In the genomic region with DNA sequence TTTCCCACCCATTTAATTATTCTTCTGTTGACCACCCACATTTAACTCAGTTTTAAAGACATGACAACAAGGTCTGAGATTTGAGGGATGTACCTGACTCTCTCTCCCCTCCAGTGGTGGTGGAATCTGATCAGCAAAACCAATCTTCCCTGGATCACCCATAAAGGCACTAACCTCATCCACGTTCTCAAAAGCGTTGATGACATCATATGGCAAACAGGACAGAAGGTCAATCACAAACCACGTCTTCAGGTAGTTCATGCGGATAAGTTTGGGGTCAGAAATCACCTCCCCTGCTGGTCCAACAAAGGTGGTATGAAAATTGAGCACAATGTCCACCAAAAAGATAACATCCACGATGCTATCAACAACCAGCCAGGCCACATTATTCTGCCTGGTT, we compare ENCODE assay signal across 40 cellular contexts.
"Had no signal": no experiment of that assay in that cellular context is flagged by ENCODE, and none has a peak within 500 bp of the region (broad histone marks: within the 10 kb centered on the region; RNA-seq: fewer than 3 reads in every experiment).

No MANE protein-coding gene starts in this region.

- DNase-seq: activated effector memory CD4-positive, alpha-beta T cell treated with anti-CD3 and anti-CD28 coated beads, Interleukin-2, amount 50 U/mL, for 16 hours; activated effector memory CD4-positive, alpha-beta T cell treated with Interleukin-2 at 50 U/mL for 16 hours; activated gamma-delta T cell; activated gamma-delta T cell treated with Interleukin-2 at 50 U/mL for 16 hours; activated naive CD4-positive, alpha-beta T cell; activated naive CD4-positive, alpha-beta T cell treated with anti-CD3 and anti-CD28 coated beads for 36 hours; activated naive CD4-positive, alpha-beta T cell treated with anti-CD3 and anti-CD28 coated beads, Interleukin-2, amount 10 ng/mL, durations not matched to agents 7 days and 5 days; activated naive CD4-positive, alpha-beta T cell treated with anti-CD3 and anti-CD28 coated beads, Interleukin-2, amount 50 U/mL, for 16 hours; activated naive CD4-positive, alpha-beta T cell treated with Interleukin-2 at 50 U/mL for 16 hours; activated naive CD8-positive, alpha-beta T cell treated with anti-CD3 and anti-CD28 coated beads for 36 hours; activated naive CD8-positive, alpha-beta T cell treated with anti-CD3 and anti-CD28 coated beads, Interleukin-2, amount 10 ng/mL, durations not matched to agents 7 days and 5 days; activated naive CD8-positive, alpha-beta T cell treated with anti-CD3 and anti-CD28 coated beads, Interleukin-2, amount 50 U/mL, for 24 hours; activated T-cell treated with anti-CD3 and anti-CD28 coated beads, Interleukin-2, amount 50 U/mL, for 1 hour; activated T-cell treated with anti-CD3 and anti-CD28 coated beads, Interleukin-2, amount 50 U/mL, for 24 hours; activated T-cell treated with anti-CD3 and anti-CD28 coated beads, Interleukin-2, amount 50 U/mL, for 4 hours; activated T-cell treated with anti-CD3 and anti-CD28 coated beads, Interleukin-2, amount 50 U/mL, for 48 hours; activated T-cell treated with anti-CD3 and anti-CD28 coated beads, Interleukin-2, amount 50 U/mL, for 72 hours; adrenal gland; amniotic stem cell; amygdala; anterior cingulate cortex; aorta; body of pancreas; brain microvascular endothelial cell; caudate nucleus; central memory CD4-positive, alpha-beta T cell; cerebellar nuclear complex had no signal

- H3K4me1 Mint-ChIP-seq: activated naive CD4-positive, alpha-beta T cell treated with anti-CD3 and anti-CD28 coated beads, Interleukin-2, amount 10 ng/mL, durations not matched to agents 7 days and 5 days; activated naive CD4-positive, alpha-beta T cell treated with anti-CD3 and anti-CD28 coated beads, Interleukin-2, amount 50 U/mL, for 24 hours; activated naive CD8-positive, alpha-beta T cell treated with anti-CD3 and anti-CD28 coated beads for 36 hours; activated naive CD8-positive, alpha-beta T cell treated with anti-CD3 and anti-CD28 coated beads, Interleukin-2, amount 10 ng/mL, durations not matched to agents 7 days and 5 days; activated naive CD8-positive, alpha-beta T cell treated with anti-CD3 and anti-CD28 coated beads, Interleukin-2, amount 50 U/mL, for 24 hours; activated T-helper 17 cell treated with anti-CD3 and anti-CD28 coated beads, Interleukin-2, amount 50 U/mL, for 72 hours; central memory CD8-positive, alpha-beta T cell had no signal

- H3K36me3 ChIP-seq: adrenal gland, ascending aorta, brain microvascular endothelial cell, breast epithelium, cardiac muscle cell had no signal

- H3K27me3 ChIP-seq: adrenal gland, ascending aorta, body of pancreas, brain microvascular endothelial cell, breast epithelium, cardiac muscle cell had no signal

- H3K4me1 ChIP-seq: adrenal gland, ascending aorta, body of pancreas, breast epithelium had no signal

- ATAC-seq: activated naive CD4-positive, alpha-beta T cell treated with anti-CD3 and anti-CD28 coated beads, Interleukin-2, amount 50 U/mL, for 72 hours; activated naive CD8-positive, alpha-beta T cell treated with anti-CD3 and anti-CD28 coated beads, Interleukin-2, amount 50 U/mL, for 24 hours; activated T-cell treated with anti-CD3 and anti-CD28 coated beads, Interleukin-2, amount 50 U/mL, for 4 hours; activated T-cell treated with anti-CD3 and anti-CD28 coated beads, Interleukin-2, amount 50 U/mL, for 72 hours; activated T-helper 17 cell treated with anti-CD3 and anti-CD28 coated beads, Interleukin-2, amount 50 U/mL, for 72 hours; body of pancreas had no signal

- H3K4me3 Mint-ChIP-seq: activated naive CD4-positive, alpha-beta T cell treated with anti-CD3 and anti-CD28 coated beads for 36 hours; activated naive CD4-positive, alpha-beta T cell treated with anti-CD3 and anti-CD28 coated beads, Interleukin-2, amount 10 ng/mL, durations not matched to agents 7 days and 5 days; activated naive CD4-positive, alpha-beta T cell treated with anti-CD3 and anti-CD28 coated beads, Interleukin-2, amount 50 U/mL, for 24 hours; activated naive CD8-positive, alpha-beta T cell; activated naive CD8-positive, alpha-beta T cell treated with anti-CD3 and anti-CD28 coated beads for 36 hours; activated naive CD8-positive, alpha-beta T cell treated with anti-CD3 and anti-CD28 coated beads, Interleukin-2, amount 10 ng/mL, durations not matched to agents 7 days and 5 days; activated naive CD8-positive, alpha-beta T cell treated with anti-CD3 and anti-CD28 coated beads, Interleukin-2, amount 50 U/mL, for 24 hours; activated T-cell treated with anti-CD3 and anti-CD28 coated beads, Interleukin-2, amount 50 U/mL, for 24 hours; activated T-cell treated with anti-CD3 and anti-CD28 coated beads, Interleukin-2, amount 50 U/mL, for 4 hours; activated T-cell treated with anti-CD3 and anti-CD28 coated beads, Interleukin-2, amount 50 U/mL, for 72 hours; activated T-helper 1 cell treated with anti-CD3 and anti-CD28 coated beads, Interleukin-12 subunit alpha, Interleukin-12 subunit beta, Interleukin-2, Interleukin-4 antibody, amounts not matched to agents 30 ng/mL and 10 ng/mL and 1 ng/mL, durations not matched to agents 14 hours and 24 hours and 36 hours; activated T-helper 17 cell treated with anti-CD3 and anti-CD28 coated beads, Interleukin-2, amount 50 U/mL, for 72 hours; brain; central memory CD8-positive, alpha-beta T cell had no signal

- FAIRE-seq: astrocyte, bronchial epithelial cell had no signal

- H3K27me3 Mint-ChIP-seq: activated naive CD4-positive, alpha-beta T cell treated with anti-CD3 and anti-CD28 coated beads, Interleukin-2, amount 10 ng/mL, durations not matched to agents 7 days and 5 days; activated naive CD8-positive, alpha-beta T cell treated with anti-CD3 and anti-CD28 coated beads, Interleukin-2, amount 10 ng/mL, durations not matched to agents 7 days and 5 days; brain had no signal

- H3K4me3 ChIP-seq: adrenal gland, ascending aorta, body of pancreas, breast epithelium, cardiac muscle cell had no signal

- H3K36me3 Mint-ChIP-seq: activated naive CD4-positive, alpha-beta T cell treated with anti-CD3 and anti-CD28 coated beads, Interleukin-2, amount 10 ng/mL, durations not matched to agents 7 days and 5 days; activated naive CD4-positive, alpha-beta T cell treated with anti-CD3 and anti-CD28 coated beads, Interleukin-2, amount 50 U/mL, for 24 hours; activated naive CD4-positive, alpha-beta T cell treated with anti-CD3 and anti-CD28 coated beads, Interleukin-2, amount 50 U/mL, for 72 hours; activated naive CD8-positive, alpha-beta T cell; activated naive CD8-positive, alpha-beta T cell treated with anti-CD3 and anti-CD28 coated beads for 36 hours; activated naive CD8-positive, alpha-beta T cell treated with anti-CD3 and anti-CD28 coated beads, Interleukin-2, amount 10 ng/mL, durations not matched to agents 7 days and 5 days had no signal

- H3K27ac ChIP-seq: adrenal gland, ascending aorta, body of pancreas, brain microvascular endothelial cell, breast epithelium, cardiac muscle cell had no signal

- H3K9me3 ChIP-seq: adrenal gland, ascending aorta, body of pancreas, breast epithelium had no signal

- H3K27ac Mint-ChIP-seq: activated naive CD4-positive, alpha-beta T cell treated with anti-CD3 and anti-CD28 coated beads for 36 hours; activated naive CD4-positive, alpha-beta T cell treated with anti-CD3 and anti-CD28 coated beads, Interleukin-2, amount 10 ng/mL, durations not matched to agents 7 days and 5 days; activated naive CD4-positive, alpha-beta T cell treated with anti-CD3 and anti-CD28 coated beads, Interleukin-2, amount 50 U/mL, for 24 hours; activated naive CD4-positive, alpha-beta T cell treated with anti-CD3 and anti-CD28 coated beads, Interleukin-2, amount 50 U/mL, for 72 hours; activated naive CD8-positive, alpha-beta T cell; activated naive CD8-positive, alpha-beta T cell treated with anti-CD3 and anti-CD28 coated beads for 36 hours; activated naive CD8-positive, alpha-beta T cell treated with anti-CD3 and anti-CD28 coated beads, Interleukin-2, amount 10 ng/mL, durations not matched to agents 7 days and 5 days; activated naive CD8-positive, alpha-beta T cell treated with anti-CD3 and anti-CD28 coated beads, Interleukin-2, amount 50 U/mL, for 24 hours; activated T-cell treated with anti-CD3 and anti-CD28 coated beads, Interleukin-2, amount 50 U/mL, for 24 hours; activated T-cell treated with anti-CD3 and anti-CD28 coated beads, Interleukin-2, amount 50 U/mL, for 72 hours; activated T-helper 1 cell treated with anti-CD3 and anti-CD28 coated beads, Interleukin-12 subunit alpha, Interleukin-12 subunit beta, Interleukin-2, Interleukin-4 antibody, amounts not matched to agents 30 ng/mL and 10 ng/mL and 1 ng/mL, durations not matched to agents 14 hours and 24 hours and 36 hours; activated T-helper 17 cell treated with anti-CD3 and anti-CD28 coated beads, Interleukin-2, amount 50 U/mL, for 72 hours; activated T-helper 2 cell treated with anti-CD3 and anti-CD28 coated beads, Interferon-gamma antibody, Interleukin-2, Interleukin-4, amounts not matched to agents 10 μg/mL and 5 μg/mL and 100 μg/mL, durations not matched to agents 14 hours and 24 hours and 36 hours; brain had no signal

- H3K9me3 Mint-ChIP-seq: activated naive CD4-positive, alpha-beta T cell treated with anti-CD3 and anti-CD28 coated beads for 36 hours; activated naive CD4-positive, alpha-beta T cell treated with anti-CD3 and anti-CD28 coated beads, Interleukin-2, amount 10 ng/mL, durations not matched to agents 7 days and 5 days; activated naive CD4-positive, alpha-beta T cell treated with anti-CD3 and anti-CD28 coated beads, Interleukin-2, amount 50 U/mL, for 24 hours; activated naive CD8-positive, alpha-beta T cell treated with anti-CD3 and anti-CD28 coated beads for 36 hours; activated naive CD8-positive, alpha-beta T cell treated with anti-CD3 and anti-CD28 coated beads, Interleukin-2, amount 10 ng/mL, durations not matched to agents 7 days and 5 days; activated naive CD8-positive, alpha-beta T cell treated with anti-CD3 and anti-CD28 coated beads, Interleukin-2, amount 50 U/mL, for 24 hours; activated T-cell treated with anti-CD3 and anti-CD28 coated beads, Interleukin-2, amount 50 U/mL, for 24 hours; activated T-cell treated with anti-CD3 and anti-CD28 coated beads, Interleukin-2, amount 50 U/mL, for 4 hours; activated T-cell treated with anti-CD3 and anti-CD28 coated beads, Interleukin-2, amount 50 U/mL, for 72 hours; activated T-helper 1 cell treated with anti-CD3 and anti-CD28 coated beads, Interleukin-12 subunit alpha, Interleukin-12 subunit beta, Interleukin-2, Interleukin-4 antibody, amounts not matched to agents 30 ng/mL and 10 ng/mL and 1 ng/mL, durations not matched to agents 14 hours and 24 hours and 36 hours; activated T-helper 17 cell treated with anti-CD3 and anti-CD28 coated beads, Interleukin-2, amount 50 U/mL, for 72 hours; activated T-helper 2 cell treated with anti-CD3 and anti-CD28 coated beads, Interferon-gamma antibody, Interleukin-2, Interleukin-4, amounts not matched to agents 10 μg/mL and 5 μg/mL and 100 μg/mL, durations not matched to agents 14 hours and 24 hours and 36 hours; brain; central memory CD8-positive, alpha-beta T cell had no signal
